Comparison of ENCODE assay signal across 8 cellular contexts in genomic region chr17:136534-136933, GRCh38. TPM values are rescaled to one million over a fixed set of nuclear protein-coding genes. Genes with fewer than 3 reads are reported as not detected.
DNase-seq lines count a peak whose midpoint lies in the region; ATAC-seq and TF ChIP-seq lines count a peak whose summit lies in the region.
"Not testable (repeated sequence)": the region's sequence is repeated elsewhere in the genome, so short reads cannot be mapped to it uniquely, and the experiment has no call there.
"Had no signal": no experiment of that assay in that cellular context is flagged by ENCODE, and none has a peak within 500 bp of the region (broad histone marks: within the 10 kb centered on the region; RNA-seq: fewer than 3 reads in every experiment).

No MANE protein-coding gene starts in this region.

- not testable (repeated sequence) for H3K36me3 ChIP-seq in WERI-Rb-1, esophagus muscularis mucosa

- ATAC-seq in GM19035 (IDR thresholded peaks at IDR 0.05; ENCODE audit: unreplicated experiment) (peak; percentile 63), HG03280 (IDR thresholded peaks at IDR 0.05; ENCODE audit: unreplicated experiment) (peak; percentile 53), naive B cell (ENCODE audit: low read depth in 2 of 2) (peak; percentile 85 to 89)

- H3K4me1 Mint-ChIP-seq in activated T-helper 2 cell treated with anti-CD3 and anti-CD28 coated beads, Interferon-gamma antibody, Interleukin-2, Interleukin-4, amounts not matched to agents 10 μg/mL and 5 μg/mL and 100 μg/mL, durations not matched to agents 14 hours and 24 hours and 36 hours (ENCODE audit: low read depth); naive B cell: not testable (repeated sequence)

- not testable (repeated sequence) for H3K27me3 Mint-ChIP-seq in activated T-helper 2 cell treated with anti-CD3 and anti-CD28 coated beads, Interferon-gamma antibody, Interleukin-2, Interleukin-4, amounts not matched to agents 10 μg/mL and 5 μg/mL and 100 μg/mL, durations not matched to agents 14 hours and 24 hours and 36 hours (ENCODE audit: low read depth); naive B cell

- not testable (repeated sequence) for H3K27ac ChIP-seq in WERI-Rb-1; esophagus muscularis mucosa (replicated peaks in 1 of 4)

- not testable (repeated sequence) for H3K27me3 ChIP-seq in WERI-Rb-1 (ENCODE audit: insufficient read depth, low read depth, severe bottlenecking); esophagus muscularis mucosa

- H3K9me3 ChIP-seq in WERI-Rb-1 (ENCODE audit: severe bottlenecking); esophagus muscularis mucosa: not testable (repeated sequence)

- WGBS in esophagus muscularis mucosa, result no CpG with 5 or more reads among the region's 4 CpGs

- H3K4me3 Mint-ChIP-seq in activated T-helper 2 cell treated with anti-CD3 and anti-CD28 coated beads, Interferon-gamma antibody, Interleukin-2, Interleukin-4, amounts not matched to agents 10 μg/mL and 5 μg/mL and 100 μg/mL, durations not matched to agents 14 hours and 24 hours and 36 hours (ENCODE audit: low read depth); naive B cell: not testable (repeated sequence)

- TF ChIP-seq EP300 in esophagus muscularis mucosa (IDR thresholded peaks at IDR 0.05), result not testable (repeated sequence)

- not testable (repeated sequence) for H3K4me3 ChIP-seq in WERI-Rb-1 (ENCODE audit: low read depth, low read length); esophagus muscularis mucosa

- H3K9me3 Mint-ChIP-seq in activated T-helper 2 cell treated with anti-CD3 and anti-CD28 coated beads, Interferon-gamma antibody, Interleukin-2, Interleukin-4, amounts not matched to agents 10 μg/mL and 5 μg/mL and 100 μg/mL, durations not matched to agents 14 hours and 24 hours and 36 hours; naive B cell: not testable (repeated sequence)

- not testable (repeated sequence) for H3K4me1 ChIP-seq in esophagus muscularis mucosa

- not testable (repeated sequence) for H3K36me3 Mint-ChIP-seq in activated T-helper 2 cell treated with anti-CD3 and anti-CD28 coated beads, Interferon-gamma antibody, Interleukin-2, Interleukin-4, amounts not matched to agents 10 μg/mL and 5 μg/mL and 100 μg/mL, durations not matched to agents 14 hours and 24 hours and 36 hours (ENCODE audit: low read depth); naive B cell

- not testable (repeated sequence) for TF ChIP-seq POLR2A in esophagus muscularis mucosa (IDR thresholded peaks at IDR 0.05; ENCODE audit: low read depth)

- intact Hi-C loops in activated T-helper 2 cell treated with anti-CD3 and anti-CD28 coated beads, Interferon-gamma antibody, Interleukin-2, Interleukin-4, amounts not matched to agents 10 μg/mL and 5 μg/mL and 100 μg/mL, durations not matched to agents 14 hours and 24 hours and 36 hours (cut with micrococcal nuclease); esophagus muscularis mucosa (cut with DNase I): not testable (repeated sequence)

- DNase-seq in WERI-Rb-1 (peak; percentile 86), naive B cell (peak; percentile 63)
- peak; percentile 44 for DNase-seq in activated T-helper 2 cell treated with anti-CD3 and anti-CD28 coated beads, Interferon-gamma antibody, Interleukin-2, Interleukin-4, amounts not matched to agents 10 μg/mL and 5 μg/mL and 100 μg/mL, durations not matched to agents 14 hours and 24 hours and 36 hours (ENCODE audit: low spot score)
- not testable (repeated sequence) for DNase-seq in esophagus muscularis mucosa (ENCODE audit: extremely low spot score)
- peak; percentile 81 for DNase-seq in stimulated activated CD4-positive, alpha-beta T cell treated with anti-CD3 and anti-CD28 coated beads, Interleukin-4, amount 100 ng/mL, for 24 hours

- TF ChIP-seq CTCF in WERI-Rb-1 (IDR thresholded peaks at IDR 0.05; ENCODE audit: low read depth, low read length) (peak; percentile 16; the same call in 1 of the 2 replicates), esophagus muscularis mucosa (IDR thresholded peaks at IDR 0.05) (peak in 2 of 3 experiments; percentile 28 to 45)

- not testable (repeated sequence) for H3K27ac Mint-ChIP-seq in activated T-helper 2 cell treated with anti-CD3 and anti-CD28 coated beads, Interferon-gamma antibody, Interleukin-2, Interleukin-4, amounts not matched to agents 10 μg/mL and 5 μg/mL and 100 μg/mL, durations not matched to agents 14 hours and 24 hours and 36 hours
- peak overlapping the region in 1 of 6 donors; percentile 48 for H3K27ac Mint-ChIP-seq in naive B cell

RNA-seq across cellular contexts. Expression of gene SCGB1C2, which starts 0.8 kb away (rescaled TPM):
- not detected in 2 replicates for total RNA-seq in activated T-helper 2 cell treated with anti-CD3 and anti-CD28 coated beads, Interferon-gamma antibody, Interleukin-2, Interleukin-4, amounts not matched to agents 10 μg/mL and 5 μg/mL and 100 μg/mL, durations not matched to agents 14 hours and 24 hours and 36 hours
- total RNA-seq in esophagus muscularis mucosa, result not detected
- not detected for polyA plus RNA-seq in naive B cell (ENCODE audit: low read depth in 6 of 6)
- total RNA-seq: HT-29 had no signal

RNA-seq across cellular contexts. Expression of gene DOC2B, which starts 44.9 kb away (rescaled TPM):
- 0.30 and 0.37 TPM in 2 replicates for total RNA-seq in activated T-helper 2 cell treated with anti-CD3 and anti-CD28 coated beads, Interferon-gamma antibody, Interleukin-2, Interleukin-4, amounts not matched to agents 10 μg/mL and 5 μg/mL and 100 μg/mL, durations not matched to agents 14 hours and 24 hours and 36 hours
- 10 to 100 TPM; 10.4 to 18.0 (median 14.6) TPM for total RNA-seq in esophagus muscularis mucosa
- polyA plus RNA-seq in naive B cell (ENCODE audit: low read depth in 6 of 6), result not detected
- total RNA-seq: HT-29 had no signal
